ENCODE assay signal across 1 cellular context in genomic region chr12:117093431-117093830, GRCh38.
TF ChIP-seq lines count a peak whose summit lies in the region.

No MANE protein-coding gene starts in this region.

TF ChIP-seq in K562, 482 proteins besides CTCF, POLR2A, EP300 and RAD21 (continued from another document):
- TF ChIP-seq ZBTB5 (IDR thresholded peaks at IDR 0.05), result no peak
- no peak for TF ChIP-seq SIN3A (IDR thresholded peaks at IDR 0.05; ENCODE audit: borderline replicate concordance in 2 of 2, control insufficient read depth in 1 of 2, low read depth in 2 of 2, low read length in 2 of 2)
- no peak for TF ChIP-seq SREBF2 (CRISPR knock-in tag; IDR thresholded peaks at IDR 0.05)
- TF ChIP-seq BCOR (IDR thresholded peaks at IDR 0.05), result 0 out of 2 replicates have a peak, but pooled peaks have one; percentile 37
- no peak for TF ChIP-seq CREB5 (CRISPR knock-in tag; IDR thresholded peaks at IDR 0.05)
- TF ChIP-seq RBM25 (IDR thresholded peaks at IDR 0.05; ENCODE audit: low read depth, low read length, severe bottlenecking), result peak; percentile 45
- TF ChIP-seq ZNF668 (CRISPR knock-in tag; IDR thresholded peaks at IDR 0.05), result no peak
- TF ChIP-seq SMAD3 (CRISPR knock-in tag; conservative IDR thresholded peaks at IDR 0.05), result no peak
TF ChIP-seq in K562: peak in this region for 3.
